ENCODE assay signal across 8 cellular contexts in the genomic region with DNA sequence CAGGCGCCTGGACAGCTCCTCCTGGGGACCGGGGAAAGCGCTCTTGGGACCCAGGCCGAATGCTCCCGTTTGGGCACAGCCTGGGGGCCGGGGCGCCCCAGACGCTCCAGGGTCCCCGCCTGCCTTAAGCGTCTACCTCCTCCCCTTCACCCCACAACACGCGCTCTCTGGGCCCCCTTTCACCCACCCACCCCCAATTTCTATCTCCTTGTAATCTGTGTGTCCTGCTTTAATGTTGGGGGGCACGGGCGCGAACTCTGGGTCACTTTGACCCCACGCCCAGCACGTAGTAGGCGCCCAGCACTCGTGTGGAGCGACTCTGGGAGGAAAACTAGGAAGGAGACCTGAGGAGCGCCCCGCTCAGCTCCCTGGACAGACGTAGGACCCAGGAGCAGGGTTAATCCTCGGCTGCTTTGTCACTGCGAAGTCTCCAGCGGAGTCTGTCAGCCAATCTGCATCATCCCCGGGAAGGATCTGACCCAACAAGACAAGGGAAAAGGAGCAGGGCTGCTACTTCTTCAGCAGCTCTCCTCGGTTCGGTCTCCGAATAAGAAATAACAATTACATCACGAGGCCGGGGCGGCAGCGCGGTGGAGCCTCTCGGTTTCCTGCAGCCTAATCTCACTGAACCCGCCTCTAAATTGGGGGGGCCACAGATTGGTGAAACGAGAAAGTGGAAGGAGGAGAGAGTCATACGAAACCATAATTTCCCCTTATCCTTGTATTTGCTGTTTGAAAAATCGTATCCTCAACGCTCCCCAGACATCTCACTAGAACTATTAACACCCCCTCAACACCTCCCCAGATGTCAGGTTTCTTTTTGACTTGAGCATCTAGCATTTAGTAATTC. TPM values are rescaled to one million over a fixed set of nuclear protein-coding genes. Genes with fewer than 3 reads are reported as not detected.
DNase-seq lines count a peak whose midpoint lies in the region; ATAC-seq and TF ChIP-seq lines count a peak whose summit lies in the region.

No MANE protein-coding gene starts in this region.

- peak overlapping the region; percentile 63 for H3K27ac ChIP-seq in HUES48 (ENCODE audit: low read depth, low read length)
- peak overlapping the region; percentile 97 for H3K27ac ChIP-seq in left ventricle myocardium inferior (replicated peaks)
- peak overlapping the region; percentile 91 to 99 (median 98) for H3K27ac ChIP-seq in tibial nerve

- TF ChIP-seq CTCF in GM13977 (IDR thresholded peaks at IDR 0.05; ENCODE audit: extremely low read depth, insufficient read depth, missing control alignments) (no peak), left ventricle myocardium inferior (IDR thresholded peaks at IDR 0.05; ENCODE audit: borderline replicate concordance) (no peak), tibial nerve (IDR thresholded peaks at IDR 0.05) (no peak)

- H3K27me3 ChIP-seq in HUES48 (ENCODE audit: control insufficient read depth, insufficient read depth, low read length), result peaks cover 36% of the 10 kb centered on the region
- H3K27me3 ChIP-seq in left ventricle myocardium inferior (ENCODE audit: low read depth), result no peaks in the 10 kb centered on the region
- no peaks in the 10 kb centered on the region for H3K27me3 ChIP-seq in tibial nerve

- H3K4me1 ChIP-seq in HUES48 (ENCODE audit: control insufficient read depth, insufficient read depth, low read length) (peaks cover 38% of the 10 kb centered on the region), left ventricle myocardium inferior (peaks cover 54% of the 10 kb centered on the region), tibial nerve (peaks cover 0 to 33% (median 20%) of the 10 kb centered on the region in 4 donors)

- H3K27ac Mint-ChIP-seq in T-helper 17 cell, result peak overlapping the region; percentile 98

- H3K4me3 ChIP-seq in HUES48 (ENCODE audit: low read depth, low read length) (peak overlapping the region; percentile 74), left ventricle myocardium inferior (peak overlapping the region; percentile 95), tibial nerve (peak overlapping the region; percentile 88 to 97 (median 96))

- H3K36me3 Mint-ChIP-seq in T-helper 17 cell (ENCODE audit: low read depth), result peaks cover 5% of the 10 kb centered on the region

- peak overlapping the region; percentile 53; the same call in 1 of the 2 replicates for H3K9ac ChIP-seq in HUES48 (ENCODE audit: low read depth, low read length)

- TF ChIP-seq POLR2A in tibial nerve (IDR thresholded peaks at IDR 0.05), result peak; percentile 35 to 66

- no peaks in the 10 kb centered on the region for H3K36me3 ChIP-seq in HUES48 (ENCODE audit: control insufficient read depth, insufficient read depth, low read length)
- no peaks in the 10 kb centered on the region for H3K36me3 ChIP-seq in left ventricle myocardium inferior
- no peaks in the 10 kb centered on the region for H3K36me3 ChIP-seq in tibial nerve

- ATAC-seq in T-helper 17 cell (peak; percentile 59), HG03025 (IDR thresholded peaks at IDR 0.05; ENCODE audit: low FRiP score, unreplicated experiment) (no peak)

- in situ Hi-C loops in GM13977 (cut with MboI; ENCODE audit: low pct_unique_long_range_greater_than_20kb, low sequenced_read_pairs, unreplicated experiment), result no loop called here

- 0 to 1% methylated on average over 38 to 41 of the region's 41 CpGs for WGBS in tibial nerve, 2 donors

- TF ChIP-seq EP300 in tibial nerve (IDR thresholded peaks at IDR 0.05), result peak in 1 of 2 donors; percentile 89

- DNase-seq in GM13977 (ENCODE audit: low spot score) (peak; percentile 57), T-helper 17 cell (peak; percentile 21 to 59 (median 52)), amniotic stem cell (lab: John Stamatoyannopoulos, UW) (peak; percentile 67), left ventricle myocardium inferior (peak; percentile 79), posterior cingulate gyrus (peak; percentile 62 to 97 (median 80)), tibial nerve (ENCODE audit: low spot score in 2 of 2) (peak; percentile 65 to 87)

- intact Hi-C loops in left ventricle myocardium inferior (cut with micrococcal nuclease) (no loop called here), posterior cingulate gyrus (cut with DNase I) (no loop called here)

- H3K9me3 ChIP-seq in HUES48 (ENCODE audit: control insufficient read depth, insufficient read depth, low read length), result no peaks in the 10 kb centered on the region
- no peaks in the 10 kb centered on the region for H3K9me3 ChIP-seq in T-helper 17 cell (ENCODE audit: control insufficient read depth, low read length, poor library complexity, severe bottlenecking)
- no peaks in the 10 kb centered on the region for H3K9me3 ChIP-seq in left ventricle myocardium inferior (replicated peaks)
- no peaks in the 10 kb centered on the region for H3K9me3 ChIP-seq in tibial nerve

- H3K27me3 Mint-ChIP-seq in T-helper 17 cell, result peaks cover 42% of the 10 kb centered on the region

- peak overlapping the region; percentile 98 for H3K4me3 Mint-ChIP-seq in T-helper 17 cell

- H3K4me1 Mint-ChIP-seq in T-helper 17 cell, result peaks cover 34% of the 10 kb centered on the region

RNA-seq across cellular contexts. Expression of a gene that starts 0.8 kb away (rescaled TPM):
- total RNA-seq in T-helper 17 cell (10 to 100 TPM; 29.9 to 33.7 TPM), left ventricle myocardium inferior (16.8 TPM), tibial nerve (10 to 100 TPM; 31.0 to 33.0 (median 32.2) TPM)
